Comparison of ENCODE assay signal across 9 cellular contexts in the genomic region with DNA sequence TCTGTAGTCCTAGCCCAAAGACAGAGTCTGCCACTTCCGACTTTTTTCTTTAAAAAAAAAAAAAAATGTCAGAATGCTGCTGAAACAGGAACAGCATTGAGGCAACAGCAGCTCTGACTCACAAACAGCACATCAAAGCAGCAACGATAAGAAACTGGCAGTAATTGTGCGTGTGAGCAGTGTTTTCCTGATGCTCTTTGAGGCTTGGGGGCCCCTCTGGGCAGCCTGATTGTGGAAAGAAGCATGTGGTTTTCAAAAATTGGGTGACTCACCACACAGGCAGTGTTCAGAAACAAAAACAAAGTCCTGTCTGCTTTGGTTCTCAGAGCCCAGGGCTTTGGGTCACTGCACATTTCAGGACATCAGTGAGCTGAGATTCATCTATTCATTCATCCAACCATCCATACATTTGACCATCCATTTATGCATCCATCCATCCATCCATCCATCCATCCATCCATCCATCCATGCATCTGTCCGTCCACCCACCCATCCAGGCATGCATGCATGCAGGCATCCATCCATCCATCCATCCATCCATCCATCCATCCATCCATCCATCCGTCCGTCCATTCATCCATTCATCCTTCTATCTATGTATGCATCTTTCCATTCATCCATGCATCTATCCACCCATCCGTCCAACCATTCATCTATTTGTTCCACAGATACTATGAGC.
DNase-seq lines count a peak whose midpoint lies in the region; ATAC-seq and TF ChIP-seq lines count a peak whose summit lies in the region.
"Had no signal": no experiment of that assay in that cellular context is flagged by ENCODE, and none has a peak within 500 bp of the region (broad histone marks: within the 10 kb centered on the region; RNA-seq: fewer than 3 reads in every experiment).

No MANE protein-coding gene starts in this region.

- H3K36me3 Mint-ChIP-seq in activated naive CD8-positive, alpha-beta T cell treated with anti-CD3 and anti-CD28 coated beads for 36 hours = peaks cover 16% of the 10 kb centered on the region

- H3K27ac ChIP-seq in hepatocyte = peak overlapping the region; percentile 65
- H3K27ac ChIP-seq: SK-N-MC had no signal

- peaks cover 4% of the 10 kb centered on the region for H3K4me1 ChIP-seq in hepatocyte (ENCODE audit: insufficient read depth)

- TF ChIP-seq CTCF in GM12864 (IDR thresholded peaks at IDR 0.05; ENCODE audit: low read depth, low read length, missing control alignments) (no peak), hepatocyte (IDR thresholded peaks at IDR 0.05; ENCODE audit: poor library complexity) (no peak)

- DNase-seq in GM12864 (ENCODE audit: low read depth) (peak; percentile 76), SW 1271 (lab: John Stamatoyannopoulos, UW) (peak; percentile 92 to 98), hepatocyte (ENCODE audit: low spot score) (peak; percentile 84), DMS114 treated with DMSO at 0.1 percent for 48 hours (lab: John Stamatoyannopoulos, UW; ENCODE audit: unreplicated experiment) (no peak), COLO668 (lab: John Stamatoyannopoulos, UW; ENCODE audit: unreplicated experiment) (no peak)
- peak; percentile 84 for DNase-seq in activated naive CD8-positive, alpha-beta T cell treated with anti-CD3 and anti-CD28 coated beads for 36 hours
- DNase-seq in stimulated activated CD4-positive, alpha-beta T cell treated with anti-CD3 and anti-CD28 coated beads, Interleukin-4, amount 100 ng/mL, for 24 hours = peak; percentile 89

- peaks cover 17% of the 10 kb centered on the region for H3K9me3 Mint-ChIP-seq in activated naive CD8-positive, alpha-beta T cell treated with anti-CD3 and anti-CD28 coated beads for 36 hours

- no peaks in the 10 kb centered on the region for H3K79me2 ChIP-seq in hepatocyte

- peak overlapping the region; percentile 89 for H3K27ac Mint-ChIP-seq in activated naive CD8-positive, alpha-beta T cell treated with anti-CD3 and anti-CD28 coated beads for 36 hours

- no peak overlapping the region for H2AFZ ChIP-seq in hepatocyte

- no peaks in the 10 kb centered on the region for H4K20me1 ChIP-seq in hepatocyte (ENCODE audit: insufficient read depth, poor library complexity, severe bottlenecking)

- no peaks in the 10 kb centered on the region for H3K36me3 ChIP-seq in hepatocyte (replicated peaks; ENCODE audit: insufficient read depth, low read depth)

- H3K27me3 ChIP-seq in hepatocyte = no peaks in the 10 kb centered on the region

- no peaks in the 10 kb centered on the region for H3K9me2 ChIP-seq in hepatocyte (replicated peaks; ENCODE audit: insufficient read depth)

- H3K27me3 Mint-ChIP-seq in activated naive CD8-positive, alpha-beta T cell treated with anti-CD3 and anti-CD28 coated beads for 36 hours = peaks cover 3% of the 10 kb centered on the region

- peaks cover 69% of the 10 kb centered on the region for H3K4me1 Mint-ChIP-seq in activated naive CD8-positive, alpha-beta T cell treated with anti-CD3 and anti-CD28 coated beads for 36 hours

- H3K9me3 ChIP-seq in hepatocyte (ENCODE audit: low read depth) = no peaks in the 10 kb centered on the region

- peak overlapping the region; percentile 47 for H3K4me3 Mint-ChIP-seq in activated naive CD8-positive, alpha-beta T cell treated with anti-CD3 and anti-CD28 coated beads for 36 hours

- 66% methylated on average over 7 of the region's 7 CpGs for WGBS in hepatocyte (ENCODE audit: low lambda C conversion rate, missing lambda C conversion rate)

- H3K4me3 ChIP-seq in GM12864 (ENCODE audit: low read depth, low read length) (no peak overlapping the region), hepatocyte (no peak overlapping the region)
- H3K4me3 ChIP-seq: SK-N-MC had no signal

- no peak overlapping the region for H3K4me2 ChIP-seq in hepatocyte

- peak; percentile 61 for ATAC-seq in HG03342 (IDR thresholded peaks at IDR 0.05; ENCODE audit: unreplicated experiment)

Comparison
In these comparisons a context has a peak if more than half of its experiments do, and no peak if none do; other contexts are left out.
1. DNase-seq: peak in GM12864 (single experiment), SW 1271 (2 of 2), activated naive CD8-positive, alpha-beta T cell treated with anti-CD3 and anti-CD28 coated beads for 36 hours (single experiment), hepatocyte (single experiment) and stimulated activated CD4-positive, alpha-beta T cell treated with anti-CD3 and anti-CD28 coated beads, Interleukin-4, amount 100 ng/mL, for 24 hours (single experiment); none in DMS114 treated with DMSO at 0.1 percent for 48 hours (single experiment) and COLO668 (single experiment).